12 cellular contexts compared by ENCODE assay signal in genomic region chr18:48027401-48027931, GRCh38.
A peak's percentile ranks its signal among the peaks of the same experiment; 100 is the strongest.
DNase-seq lines count a peak whose midpoint lies in the region; ATAC-seq and TF ChIP-seq lines count a peak whose summit lies in the region.
"Had no signal": no experiment of that assay in that cellular context is flagged by ENCODE, and none has a peak within 500 bp of the region (broad histone marks: within the 10 kb centered on the region; RNA-seq: fewer than 3 reads in every experiment).

No MANE protein-coding gene starts in this region.

- no peaks in the 10 kb centered on the region for H3K36me3 Mint-ChIP-seq in activated naive CD8-positive, alpha-beta T cell treated with anti-CD3 and anti-CD28 coated beads for 36 hours

- H3K27ac Mint-ChIP-seq in activated naive CD8-positive, alpha-beta T cell treated with anti-CD3 and anti-CD28 coated beads for 36 hours = no peak overlapping the region

- no peak for TF ChIP-seq POLR2A in prostate gland (IDR thresholded peaks at IDR 0.05)

- H3K27me3 ChIP-seq in thoracic aorta (replicated peaks; ENCODE audit: insufficient read depth) (no peaks in the 10 kb centered on the region), prostate gland (replicated peaks; ENCODE audit: insufficient read depth) (no peaks in the 10 kb centered on the region)
- H3K27me3 ChIP-seq: MG63, SJCRH30, tibial nerve had no signal

- H3K4me3 ChIP-seq in choroid plexus epithelial cell (ENCODE audit: low read depth, low read length) = no peak overlapping the region
- no peak overlapping the region for H3K4me3 ChIP-seq in thoracic aorta
- no peak overlapping the region for H3K4me3 ChIP-seq in prostate gland
- H3K4me3 ChIP-seq: MG63, SJCRH30, tibial nerve had no signal

- DNase-seq in NCI-H69 (lab: John Stamatoyannopoulos, UW) (peak; percentile 34), choroid plexus epithelial cell (ENCODE audit: low read depth) (peak; percentile 32), medulla oblongata (ENCODE audit: extremely low spot score) (peak; percentile 74), thoracic aorta (ENCODE audit: low spot score) (no peak), NCI-H2227 (lab: John Stamatoyannopoulos, UW; ENCODE audit: unreplicated experiment) (no peak), prostate gland (ENCODE audit: low spot score) (no peak), GM13976 (ENCODE audit: low spot score) (no peak)
- DNase-seq in activated naive CD8-positive, alpha-beta T cell treated with anti-CD3 and anti-CD28 coated beads for 36 hours = no peak
- DNase-seq: activated T-cell treated with anti-CD3 and anti-CD28 coated beads for 4 hours, MG63, SJCRH30 had no signal

- peak overlapping the region; percentile 2 to 36 for H3K27ac ChIP-seq in thoracic aorta
- no peak overlapping the region for H3K27ac ChIP-seq in prostate gland
- H3K27ac ChIP-seq: SJCRH30 had no signal

- H3K36me3 ChIP-seq in thoracic aorta (no peaks in the 10 kb centered on the region), prostate gland (no peaks in the 10 kb centered on the region)
- H3K36me3 ChIP-seq: MG63, SJCRH30 had no signal

- no peaks in the 10 kb centered on the region for H3K9me3 Mint-ChIP-seq in activated naive CD8-positive, alpha-beta T cell treated with anti-CD3 and anti-CD28 coated beads for 36 hours

- H3K4me3 Mint-ChIP-seq in activated naive CD8-positive, alpha-beta T cell treated with anti-CD3 and anti-CD28 coated beads for 36 hours = no peak overlapping the region

- H3K4me1 Mint-ChIP-seq in activated naive CD8-positive, alpha-beta T cell treated with anti-CD3 and anti-CD28 coated beads for 36 hours = peaks cover 4% of the 10 kb centered on the region

- 27% methylated on average over 7 of the region's 7 CpGs for WGBS in prostate gland

- ATAC-seq in thoracic aorta (ENCODE audit: insufficient number of reproducible peaks, low FRiP score, low read depth) = peak; percentile 48

- in situ Hi-C loops in GM13976 (cut with MboI; ENCODE audit: low sequenced_read_pairs, unreplicated experiment) = loop anchor here (5.0 kb wide), 1 partner anchor 255 kb away; no protein-coding TSS in a partner anchor

- H3K9me3 ChIP-seq in thoracic aorta (no peaks in the 10 kb centered on the region), prostate gland (no peaks in the 10 kb centered on the region)
- H3K9me3 ChIP-seq: MG63, SJCRH30, tibial nerve had no signal

- peaks cover 8% of the 10 kb centered on the region for H3K27me3 Mint-ChIP-seq in activated naive CD8-positive, alpha-beta T cell treated with anti-CD3 and anti-CD28 coated beads for 36 hours

- H3K4me1 ChIP-seq in thoracic aorta (ENCODE audit: control insufficient read depth in 1 of 2, low read depth in 2 of 2) = peaks cover 8 to 31% of the 10 kb centered on the region in 2 donors
- no peaks in the 10 kb centered on the region for H3K4me1 ChIP-seq in prostate gland (replicated peaks)
- H3K4me1 ChIP-seq: SJCRH30 had no signal

- intact Hi-C loops in prostate gland (cut with DNase I) = no loop called here

- no peak for TF ChIP-seq CTCF in choroid plexus epithelial cell (conservative IDR thresholded peaks at IDR 0.05; ENCODE audit: low read depth, low read length)
- TF ChIP-seq CTCF in thoracic aorta (IDR thresholded peaks at IDR 0.05) = no peak
- no peak for TF ChIP-seq CTCF in prostate gland (IDR thresholded peaks at IDR 0.05)
- TF ChIP-seq CTCF in GM13976 (IDR thresholded peaks at IDR 0.05; ENCODE audit: borderline replicate concordance, control extremely low read depth, extremely low read depth, insufficient read depth, missing control alignments) = no peak

Comparison
In these comparisons a context has a peak if more than half of its experiments do, and no peak if none do; other contexts are left out.
1. DNase-seq: peak in NCI-H69 (single experiment), choroid plexus epithelial cell (single experiment) and medulla oblongata (single experiment); none in thoracic aorta (single experiment), NCI-H2227 (single experiment), prostate gland (single experiment), GM13976 (single experiment) and activated naive CD8-positive, alpha-beta T cell treated with anti-CD3 and anti-CD28 coated beads for 36 hours (single experiment).
2. H3K27ac ChIP-seq: peak in thoracic aorta (2 of 2); none in prostate gland (0 of 2).